Comparison of ENCODE assay signal across 1 cellular context in genomic region chr5:6900828-6901227, GRCh38.
TF ChIP-seq lines count a peak whose summit lies in the region.

No MANE protein-coding gene starts in this region.

TF ChIP-seq in HepG2, 621 proteins besides CTCF, POLR2A, EP300 and RAD21 (continued from another document and continues in another):
- TF ChIP-seq HOXA3 (CRISPR knock-in tag; IDR thresholded peaks at IDR 0.05): peak; percentile 63; the same call in 1 of the 2 replicates
- 0 out of 2 replicates have a peak, but pooled peaks have one; percentile 12 for TF ChIP-seq RERE (CRISPR knock-in tag; IDR thresholded peaks at IDR 0.05; ENCODE audit: low read depth)
- TF ChIP-seq HNRNPUL1 (IDR thresholded peaks at IDR 0.05; ENCODE audit: low read depth, low read length): peak; percentile 52; the same call in 1 of the 2 replicates
- TF ChIP-seq ZUFSP (CRISPR knock-in tag; IDR thresholded peaks at IDR 0.05; ENCODE audit: borderline replicate concordance): no peak
- TF ChIP-seq RXRA (CRISPR knock-in tag; IDR thresholded peaks at IDR 0.05): no peak
- peak; percentile 75; the same call in 1 of the 2 replicates for TF ChIP-seq FOXJ3 (CRISPR knock-in tag; IDR thresholded peaks at IDR 0.05; ENCODE audit: borderline replicate concordance)
- TF ChIP-seq IKZF5 (CRISPR knock-in tag; IDR thresholded peaks at IDR 0.05): peak; percentile 65; the same call in 1 of the 2 replicates
- peak; percentile 81 for TF ChIP-seq GATAD2A (CRISPR knock-in tag; IDR thresholded peaks at IDR 0.05)
- TF ChIP-seq RCOR2 (CRISPR knock-in tag; IDR thresholded peaks at IDR 0.05): peak; percentile 39; the same call in 1 of the 2 replicates
- TF ChIP-seq CENPX (CRISPR knock-in tag; IDR thresholded peaks at IDR 0.05): no peak
- TF ChIP-seq, protein P1, sequence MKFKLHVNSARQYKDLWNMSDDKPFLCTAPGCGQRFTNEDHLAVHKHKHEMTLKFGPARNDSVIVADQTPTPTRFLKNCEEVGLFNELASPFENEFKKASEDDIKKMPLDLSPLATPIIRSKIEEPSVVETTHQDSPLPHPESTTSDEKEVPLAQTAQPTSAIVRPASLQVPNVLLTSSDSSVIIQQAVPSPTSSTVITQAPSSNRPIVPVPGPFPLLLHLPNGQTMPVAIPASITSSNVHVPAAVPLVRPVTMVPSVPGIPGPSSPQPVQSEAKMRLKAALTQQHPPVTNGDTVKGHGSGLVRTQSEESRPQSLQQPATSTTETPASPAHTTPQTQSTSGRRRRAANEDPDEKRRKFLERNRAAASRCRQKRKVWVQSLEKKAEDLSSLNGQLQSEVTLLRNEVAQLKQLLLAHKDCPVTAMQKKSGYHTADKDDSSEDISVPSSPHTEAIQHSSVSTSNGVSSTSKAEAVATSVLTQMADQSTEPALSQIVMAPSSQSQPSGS (CRISPR knock-in tag; IDR thresholded peaks at IDR 0.05): 0 out of 2 replicates have a peak, but pooled peaks have one; percentile 22
- no peak for TF ChIP-seq REST (IDR thresholded peaks at IDR 0.05; ENCODE audit: borderline replicate concordance in 1 of 2, low read depth in 1 of 2, low read length in 2 of 2)
- peak; percentile 58; the same call in 1 of the 2 replicates for TF ChIP-seq HOXA5 (CRISPR knock-in tag; IDR thresholded peaks at IDR 0.05)
- peak; percentile 40; the same call in 1 of the 2 replicates for TF ChIP-seq ZMYM3 (CRISPR knock-in tag; IDR thresholded peaks at IDR 0.05)
- TF ChIP-seq ELF3 (CRISPR knock-in tag; IDR thresholded peaks at IDR 0.05): peak; percentile 97
- TF ChIP-seq RXRB (CRISPR knock-in tag; IDR thresholded peaks at IDR 0.05; ENCODE audit: borderline replicate concordance): peak; percentile 61; the same call in 1 of the 2 replicates
- peak; percentile 54; the same call in 1 of the 2 replicates for TF ChIP-seq ZFP91 (CRISPR knock-in tag; IDR thresholded peaks at IDR 0.05; ENCODE audit: borderline replicate concordance)
- no peak for TF ChIP-seq ZNF230 (CRISPR knock-in tag; IDR thresholded peaks at IDR 0.05)
- TF ChIP-seq ZNF766 (CRISPR knock-in tag; IDR thresholded peaks at IDR 0.05; ENCODE audit: borderline replicate concordance): 0 out of 2 replicates have a peak, but pooled peaks have one; percentile 53
- TF ChIP-seq FOXK1 (CRISPR knock-in tag; IDR thresholded peaks at IDR 0.05; ENCODE audit: borderline replicate concordance, low read depth): peak; percentile 30; the same call in 1 of the 2 replicates
- TF ChIP-seq ZBTB7B (CRISPR knock-in tag; IDR thresholded peaks at IDR 0.05): peak; percentile 76; the same call in 1 of the 2 replicates
- 0 out of 2 replicates have a peak, but pooled peaks have one; percentile 48 for TF ChIP-seq RNF219 (CRISPR knock-in tag; IDR thresholded peaks at IDR 0.05)
- no peak for TF ChIP-seq ZNF558 (CRISPR knock-in tag; IDR thresholded peaks at IDR 0.05; ENCODE audit: borderline replicate concordance)
- peak; percentile 74; the same call in 1 of the 2 replicates for TF ChIP-seq ZNF331 (CRISPR knock-in tag; IDR thresholded peaks at IDR 0.05)
- TF ChIP-seq ZNF614 (CRISPR knock-in tag; IDR thresholded peaks at IDR 0.05; ENCODE audit: borderline replicate concordance): peak; percentile 48; the same call in 1 of the 2 replicates
- TF ChIP-seq TFE3 (CRISPR knock-in tag; IDR thresholded peaks at IDR 0.05): peak; percentile 94
- no peak for TF ChIP-seq ZKSCAN1 (IDR thresholded peaks at IDR 0.05; ENCODE audit: low read length)
- no peak for TF ChIP-seq LCORL (IDR thresholded peaks at IDR 0.05)
- 0 out of 2 replicates have a peak, but pooled peaks have one; percentile 62 for TF ChIP-seq LCORL (CRISPR knock-in tag; IDR thresholded peaks at IDR 0.05)
- TF ChIP-seq TEAD3 (CRISPR knock-in tag; optimal IDR thresholded peaks at IDR 0.05; ENCODE audit: borderline replicate concordance): peak; percentile 64
- peak; percentile 74 for TF ChIP-seq HDAC2 (CRISPR knock-in tag; IDR thresholded peaks at IDR 0.05)
- TF ChIP-seq ZNF205 (CRISPR knock-in tag; IDR thresholded peaks at IDR 0.05): peak; percentile 35; the same call in 1 of the 2 replicates
- peak; percentile 82 for TF ChIP-seq MED1 (CRISPR knock-in tag; IDR thresholded peaks at IDR 0.05)
- peak; percentile 71; the same call in 1 of the 2 replicates for TF ChIP-seq REPIN1 (CRISPR knock-in tag; IDR thresholded peaks at IDR 0.05; ENCODE audit: borderline replicate concordance, low read depth)
- no peak for TF ChIP-seq ELK4 (CRISPR knock-in tag; IDR thresholded peaks at IDR 0.05; ENCODE audit: borderline replicate concordance)
- TF ChIP-seq ZNF10 (CRISPR knock-in tag; IDR thresholded peaks at IDR 0.05; ENCODE audit: borderline replicate concordance, low read depth): no peak
- TF ChIP-seq EEA1 (CRISPR knock-in tag; IDR thresholded peaks at IDR 0.05; ENCODE audit: borderline replicate concordance): no peak
- no peak for TF ChIP-seq ARHGAP35 (CRISPR knock-in tag; IDR thresholded peaks at IDR 0.05; ENCODE audit: borderline replicate concordance)
- peak; percentile 69 for TF ChIP-seq CREM (IDR thresholded peaks at IDR 0.05)
- no peak for TF ChIP-seq CREM (CRISPR knock-in tag; IDR thresholded peaks at IDR 0.05)
